Comparison of ENCODE assay signal across 28 cellular contexts in the genomic region with DNA sequence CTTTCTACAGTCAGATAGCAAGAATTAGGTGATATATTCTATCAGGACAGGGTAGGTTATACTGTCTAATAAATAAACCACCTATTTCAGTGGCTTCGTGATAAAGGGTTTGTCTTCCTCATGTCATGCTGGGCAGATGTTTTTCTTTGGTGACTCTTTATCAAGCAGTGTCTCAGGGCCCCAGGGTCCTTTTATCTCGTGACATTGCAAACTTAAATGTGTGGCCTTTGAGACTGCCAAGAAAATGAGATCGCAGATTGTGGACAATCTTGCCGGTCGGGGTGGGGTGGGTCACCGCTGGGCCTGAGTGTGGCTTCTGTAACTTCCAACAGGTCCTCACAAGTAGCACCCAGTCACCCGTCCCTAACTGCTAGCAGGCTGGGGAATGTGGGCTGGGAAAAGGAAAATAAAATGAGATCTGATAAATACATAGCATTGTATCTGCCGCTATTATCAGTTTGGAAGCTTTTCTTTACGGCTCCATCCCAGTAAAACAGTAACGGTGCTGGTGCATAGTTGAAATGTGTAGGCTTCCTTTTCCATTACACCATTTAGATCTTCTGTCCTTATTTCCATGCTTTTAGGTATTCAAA. TPM values are rescaled to one million over a fixed set of nuclear protein-coding genes. Genes with fewer than 3 reads are reported as not detected.
"Had no signal": no experiment of that assay in that cellular context is flagged by ENCODE, and none has a peak within 500 bp of the region (broad histone marks: within the 10 kb centered on the region; RNA-seq: fewer than 3 reads in every experiment).

No MANE protein-coding gene starts in this region.

- H3K4me2 ChIP-seq: smooth muscle cell had no signal

- H2AFZ ChIP-seq: parathyroid adenoma had no signal

- H3K9ac ChIP-seq: parathyroid adenoma had no signal

- H3K4me3 ChIP-seq: colonic mucosa, esophagus squamous epithelium, left ventricle myocardium inferior, lower lobe of right lung, mucosa of descending colon, prostate gland, right atrium auricular region, smooth muscle cell, stomach, testis, tibial artery, upper lobe of right lung, uterus had no signal

- H3K79me2 ChIP-seq: parathyroid adenoma had no signal

- H3K36me3 ChIP-seq: colonic mucosa, esophagus squamous epithelium, left ventricle myocardium inferior, lower lobe of right lung, prostate gland, right atrium auricular region, stomach, tibial artery, upper lobe of right lung, uterus had no signal

- H3K27ac ChIP-seq: colonic mucosa, esophagus squamous epithelium, left ventricle myocardium inferior, lower lobe of right lung, parathyroid adenoma, prostate gland, right atrium auricular region, stomach, testis, tibial artery, upper lobe of right lung, uterus had no signal

- DNase-seq: colonic mucosa; effector CD8-positive, alpha-beta T cell; esophagus squamous epithelium; foreskin melanocyte; hypothalamus; immature natural killer cell; islet precursor cell; kidney glomerular epithelial cell; left colon; left ventricle myocardium inferior; lower lobe of right lung; mucosa of descending colon; naive B cell; stimulated activated CD4-positive, alpha-beta T cell treated with anti-CD3 and anti-CD28 coated beads, Interleukin-2, amount 100 ng/mL, for 24 hours; stimulated activated CD4-positive, alpha-beta T cell treated with anti-CD3 and anti-CD28 coated beads, Interleukin-4, amount 100 ng/mL, for 24 hours; stimulated activated naive CD4-positive, alpha-beta T cell treated with Interleukin-2 at 50 U/mL for 16 hours; stomach; testis; tibial artery; upper lobe of right lung; uterus had no signal

- ATAC-seq: left colon; lower lobe of right lung; mucosa of descending colon; natural killer cell treated with Interleukin-12 subunit alpha and Interleukin-12 subunit beta and Interleukin-15 and Interleukin-18, amount 100 ng/mL, for 72 hours; sciatic nerve; stimulated activated effector memory CD8-positive, alpha-beta T cell treated with anti-CD3 and anti-CD28 coated beads, Interleukin-12 subunit alpha, Interleukin-12 subunit beta, amount 100 ng/mL, for 72 hours; upper lobe of right lung had no signal

- H3K27me3 ChIP-seq: colonic mucosa, right atrium auricular region, testis, upper lobe of right lung, uterus had no signal

- H3K4me1 ChIP-seq: parathyroid adenoma, prostate gland, uterus had no signal

- H3K9me3 ChIP-seq: colonic mucosa, esophagus squamous epithelium, left ventricle myocardium inferior, lower lobe of right lung, mucosa of descending colon, prostate gland, right atrium auricular region, stomach, testis, tibial artery, upper lobe of right lung, uterus had no signal

RNA-seq across cellular contexts. Expression of gene BMP6, which starts 50.5 kb away (rescaled TPM):
- total RNA-seq: natural killer cell treated with Interleukin-12 subunit alpha and Interleukin-12 subunit beta and Interleukin-15 and Interleukin-18, amount 100 ng/mL, for 72 hours had no signal
